In genomic region chr6:137962725-137963124, GRCh38 we compare ENCODE assay signal across 28 cellular contexts.
"Had no signal": no experiment of that assay in that cellular context is flagged by ENCODE, and none has a peak within 500 bp of the region (broad histone marks: within the 10 kb centered on the region; RNA-seq: fewer than 3 reads in every experiment).

No MANE protein-coding gene starts in this region.

- H3K4me1 ChIP-seq: Peyer's patch, SJCRH30 had no signal

- H2AFZ ChIP-seq: PC-9 had no signal

- H3K27me3 ChIP-seq: Peyer's patch, SJCRH30 had no signal

- H3K4me2 ChIP-seq: PC-9 had no signal

- DNase-seq: IMR-90; Karpas-422; KG1; MV-4-11; NCI-H1092; NCI-H1105 treated with DMSO at 0.1 percent for 48 hours; NCI-H1417 treated with DMSO at 0.1 percent for 48 hours; NCI-H146; NCI-H1694 treated with DMSO at 0.1 percent for 48 hours; NCI-H1930; NCI-H2081; NCI-H2107; NCI-H226; NCI-H446; NCI-H510A; NCI-H524 treated with DMSO at 0.1 percent for 48 hours; NCI-H69; NCI-H774; NK-92 treated with Interleukin-12 subunit alpha and Interleukin-12 subunit beta, amount 100 ng/mL, for 24 hours; OCI-M1; PC-9; Peyer's patch; SHP77 treated with DMSO at 0.1 percent for 48 hours; SJCRH30; T-helper 1 cell had no signal

- H3K27ac ChIP-seq: PC-9, Peyer's patch, SJCRH30 had no signal

- ATAC-seq: HepG2, Right ventricle myocardium inferior, SK-N-SH treated with all-trans-retinoic acid at 6 μM for 48 hours had no signal

- H3K4me3 ChIP-seq: PC-9, Peyer's patch, SJCRH30 had no signal

- H3K36me3 ChIP-seq: Peyer's patch, SJCRH30 had no signal

- H3K9me3 ChIP-seq: Peyer's patch, SJCRH30 had no signal
